In the genomic region with DNA sequence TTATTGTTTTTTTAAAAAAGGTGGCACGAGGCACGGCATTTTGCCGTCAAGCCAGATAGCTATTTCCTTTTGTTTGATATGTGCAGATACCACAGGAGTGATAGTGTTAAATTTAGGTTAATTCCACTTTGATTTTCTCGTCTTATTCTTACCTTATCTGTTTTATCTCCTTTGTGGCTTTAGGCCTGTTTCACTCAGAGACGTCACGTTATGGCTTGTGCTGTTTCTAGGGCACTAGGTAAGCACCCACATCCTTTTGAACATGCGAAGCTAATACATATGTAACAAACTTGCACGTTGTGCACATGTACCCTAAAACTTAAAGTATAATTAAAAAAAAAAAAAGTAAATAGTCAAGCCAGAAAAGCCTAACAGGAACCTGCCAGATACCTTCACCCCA, we compare ENCODE assay signal across 1 cellular context.
TF ChIP-seq lines count a peak whose summit lies in the region.

No MANE protein-coding gene starts in this region.

TF ChIP-seq in WTC11, 78 proteins besides CTCF, POLR2A, EP300 and RAD21 (continued from another document):
- TF ChIP-seq, protein P1, sequence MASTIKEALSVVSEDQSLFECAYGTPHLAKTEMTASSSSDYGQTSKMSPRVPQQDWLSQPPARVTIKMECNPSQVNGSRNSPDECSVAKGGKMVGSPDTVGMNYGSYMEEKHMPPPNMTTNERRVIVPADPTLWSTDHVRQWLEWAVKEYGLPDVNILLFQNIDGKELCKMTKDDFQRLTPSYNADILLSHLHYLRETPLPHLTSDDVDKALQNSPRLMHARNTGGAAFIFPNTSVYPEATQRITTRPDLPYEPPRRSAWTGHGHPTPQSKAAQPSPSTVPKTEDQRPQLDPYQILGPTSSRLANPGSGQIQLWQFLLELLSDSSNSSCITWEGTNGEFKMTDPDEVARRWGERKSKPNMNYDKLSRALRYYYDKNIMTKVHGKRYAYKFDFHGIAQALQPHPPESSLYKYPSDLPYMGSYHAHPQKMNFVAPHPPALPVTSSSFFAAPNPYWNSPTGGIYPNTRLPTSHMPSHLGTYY (CRISPR knock-in tag; IDR thresholded peaks at IDR 0.05): no peak
- TF ChIP-seq, protein P2, sequence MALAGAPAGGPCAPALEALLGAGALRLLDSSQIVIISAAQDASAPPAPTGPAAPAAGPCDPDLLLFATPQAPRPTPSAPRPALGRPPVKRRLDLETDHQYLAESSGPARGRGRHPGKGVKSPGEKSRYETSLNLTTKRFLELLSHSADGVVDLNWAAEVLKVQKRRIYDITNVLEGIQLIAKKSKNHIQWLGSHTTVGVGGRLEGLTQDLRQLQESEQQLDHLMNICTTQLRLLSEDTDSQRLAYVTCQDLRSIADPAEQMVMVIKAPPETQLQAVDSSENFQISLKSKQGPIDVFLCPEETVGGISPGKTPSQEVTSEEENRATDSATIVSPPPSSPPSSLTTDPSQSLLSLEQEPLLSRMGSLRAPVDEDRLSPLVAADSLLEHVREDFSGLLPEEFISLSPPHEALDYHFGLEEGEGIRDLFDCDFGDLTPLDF (CRISPR knock-in tag; IDR thresholded peaks at IDR 0.05): no peak
- TF ChIP-seq CBFB (CRISPR knock-in tag; IDR thresholded peaks at IDR 0.05; ENCODE audit: low read depth) (no peak), SMAD3 (CRISPR knock-in tag; IDR thresholded peaks at IDR 0.05; ENCODE audit: borderline replicate concordance) (no peak), RORB (CRISPR knock-in tag; IDR thresholded peaks at IDR 0.05) (no peak), GABPB1 (CRISPR knock-in tag; IDR thresholded peaks at IDR 0.05) (no peak), SOX15 (CRISPR knock-in tag; IDR thresholded peaks at IDR 0.05) (no peak), IRF2 (CRISPR knock-in tag; IDR thresholded peaks at IDR 0.05; ENCODE audit: borderline replicate concordance, low read depth) (no peak)
- TF ChIP-seq, protein P3, sequence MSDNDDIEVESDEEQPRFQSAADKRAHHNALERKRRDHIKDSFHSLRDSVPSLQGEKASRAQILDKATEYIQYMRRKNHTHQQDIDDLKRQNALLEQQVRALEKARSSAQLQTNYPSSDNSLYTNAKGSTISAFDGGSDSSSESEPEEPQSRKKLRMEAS (CRISPR knock-in tag; IDR thresholded peaks at IDR 0.05): no peak
- TF ChIP-seq, protein P4, sequence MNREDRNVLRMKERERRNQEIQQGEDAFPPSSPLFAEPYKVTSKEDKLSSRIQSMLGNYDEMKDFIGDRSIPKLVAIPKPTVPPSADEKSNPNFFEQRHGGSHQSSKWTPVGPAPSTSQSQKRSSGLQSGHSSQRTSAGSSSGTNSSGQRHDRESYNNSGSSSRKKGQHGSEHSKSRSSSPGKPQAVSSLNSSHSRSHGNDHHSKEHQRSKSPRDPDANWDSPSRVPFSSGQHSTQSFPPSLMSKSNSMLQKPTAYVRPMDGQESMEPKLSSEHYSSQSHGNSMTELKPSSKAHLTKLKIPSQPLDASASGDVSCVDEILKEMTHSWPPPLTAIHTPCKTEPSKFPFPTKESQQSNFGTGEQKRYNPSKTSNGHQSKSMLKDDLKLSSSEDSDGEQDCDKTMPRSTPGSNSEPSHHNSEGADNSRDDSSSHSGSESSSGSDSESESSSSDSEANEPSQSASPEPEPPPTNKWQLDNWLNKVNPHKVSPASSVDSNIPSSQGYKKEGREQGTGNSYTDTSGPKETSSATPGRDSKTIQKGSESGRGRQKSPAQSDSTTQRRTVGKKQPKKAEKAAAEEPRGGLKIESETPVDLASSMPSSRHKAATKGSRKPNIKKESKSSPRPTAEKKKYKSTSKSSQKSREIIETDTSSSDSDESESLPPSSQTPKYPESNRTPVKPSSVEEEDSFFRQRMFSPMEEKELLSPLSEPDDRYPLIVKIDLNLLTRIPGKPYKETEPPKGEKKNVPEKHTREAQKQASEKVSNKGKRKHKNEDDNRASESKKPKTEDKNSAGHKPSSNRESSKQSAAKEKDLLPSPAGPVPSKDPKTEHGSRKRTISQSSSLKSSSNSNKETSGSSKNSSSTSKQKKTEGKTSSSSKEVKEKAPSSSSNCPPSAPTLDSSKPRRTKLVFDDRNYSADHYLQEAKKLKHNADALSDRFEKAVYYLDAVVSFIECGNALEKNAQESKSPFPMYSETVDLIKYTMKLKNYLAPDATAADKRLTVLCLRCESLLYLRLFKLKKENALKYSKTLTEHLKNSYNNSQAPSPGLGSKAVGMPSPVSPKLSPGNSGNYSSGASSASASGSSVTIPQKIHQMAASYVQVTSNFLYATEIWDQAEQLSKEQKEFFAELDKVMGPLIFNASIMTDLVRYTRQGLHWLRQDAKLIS (CRISPR knock-in tag; IDR thresholded peaks at IDR 0.05; ENCODE audit: borderline replicate concordance): no peak
- TF ChIP-seq, protein P5, sequence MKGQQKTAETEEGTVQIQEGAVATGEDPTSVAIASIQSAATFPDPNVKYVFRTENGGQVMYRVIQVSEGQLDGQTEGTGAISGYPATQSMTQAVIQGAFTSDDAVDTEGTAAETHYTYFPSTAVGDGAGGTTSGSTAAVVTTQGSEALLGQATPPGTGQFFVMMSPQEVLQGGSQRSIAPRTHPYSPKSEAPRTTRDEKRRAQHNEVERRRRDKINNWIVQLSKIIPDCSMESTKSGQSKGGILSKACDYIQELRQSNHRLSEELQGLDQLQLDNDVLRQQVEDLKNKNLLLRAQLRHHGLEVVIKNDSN (CRISPR knock-in tag; IDR thresholded peaks at IDR 0.05): no peak
